11 cellular contexts compared by ENCODE assay signal in genomic region chr9:38048319-38048969, GRCh38. TPM values are rescaled to one million over a fixed set of nuclear protein-coding genes. Genes with fewer than 3 reads are reported as not detected.
DNase-seq lines count a peak whose midpoint lies in the region; ATAC-seq and TF ChIP-seq lines count a peak whose summit lies in the region.
"Had no signal": no experiment of that assay in that cellular context is flagged by ENCODE, and none has a peak within 500 bp of the region (broad histone marks: within the 10 kb centered on the region; RNA-seq: fewer than 3 reads in every experiment).

No MANE protein-coding gene starts in this region.

- no peak overlapping the region for H3K27ac Mint-ChIP-seq in activated T-helper 17 cell treated with anti-CD3 and anti-CD28 coated beads, Interleukin-2, amount 50 U/mL, for 72 hours
- H3K27ac Mint-ChIP-seq: stimulated activated memory B cell treated with anti-CD40 and anti-IgM and Interleukin-4, amounts not matched to agents 10 μg/mL and 1 μg/mL and 100 μg/mL, for 72 hours had no signal

- no peak overlapping the region for H2AFZ ChIP-seq in osteoblast (ENCODE audit: low read length)

- no peaks in the 10 kb centered on the region for H3K9me3 Mint-ChIP-seq in activated T-helper 17 cell treated with anti-CD3 and anti-CD28 coated beads, Interleukin-2, amount 50 U/mL, for 72 hours
- H3K9me3 Mint-ChIP-seq: stimulated activated memory B cell treated with anti-CD40 and anti-IgM and Interleukin-4, amounts not matched to agents 10 μg/mL and 1 μg/mL and 100 μg/mL, for 72 hours had no signal

- H3K27ac ChIP-seq in AG04450 (ENCODE audit: low read depth, low read length) (peak overlapping the region; percentile 97), SJSA1 (peak overlapping the region; percentile 93), esophagus muscularis mucosa (replicated peaks in 1 of 4) (peak overlapping the region; percentile 74 to 88 (median 80)), osteoblast (ENCODE audit: low read depth, low read length) (peak overlapping the region; percentile 91)

- CTCF ChIA-PET in AG04450 (lab: Charles Lee): interaction anchor here (0.9 to 1.3 kb wide), 3 partner anchors 40 to 134 kb away, joined by 3 to 4 read pairs (median 3); no protein-coding TSS in a partner anchor

- no peak for DNase-seq in AG04450 (ENCODE audit: low read depth, low spot score)
- no peak for DNase-seq in SJSA1 (ENCODE audit: low read depth in 1 of 2, low spot score in 2 of 2)
- DNase-seq in esophagus muscularis mucosa (ENCODE audit: extremely low spot score): no peak
- DNase-seq in osteoblast (ENCODE audit: insufficient read length, low spot score, missing footprints): no peak
- no peak for DNase-seq in NCI-H446 (lab: John Stamatoyannopoulos, UW)
- no peak for DNase-seq in NCI-H774 (lab: John Stamatoyannopoulos, UW)
- DNase-seq in RPMI8226: no peak
- DNase-seq: activated CD4-positive, alpha-beta T cell treated with anti-CD3 and anti-CD28 coated beads, Interleukin-2, amount 50 U/mL, for 1 hour; NCI-H1436 had no signal

- no peaks in the 10 kb centered on the region for H3K27me3 Mint-ChIP-seq in activated T-helper 17 cell treated with anti-CD3 and anti-CD28 coated beads, Interleukin-2, amount 50 U/mL, for 72 hours

- H3K79me2 ChIP-seq in osteoblast (ENCODE audit: insufficient read depth, low read length): peaks cover 65% of the 10 kb centered on the region

- POLR2A ChIA-PET in AG04450 (lab: Yijun Ruan, JAX): interaction anchor here (2.0 kb wide), 1 partner anchor 22 kb away, joined by 9 read pairs; no protein-coding TSS in a partner anchor

- no peak for ATAC-seq in activated T-helper 17 cell treated with anti-CD3 and anti-CD28 coated beads, Interleukin-2, amount 50 U/mL, for 72 hours (replicated peaks)
- ATAC-seq: stimulated activated memory B cell treated with anti-CD40 and anti-IgM and Interleukin-4, amounts not matched to agents 10 μg/mL and 1 μg/mL and 100 μg/mL, for 72 hours had no signal

- H3K36me3 ChIP-seq in SJSA1 (peaks cover 16% of the 10 kb centered on the region), esophagus muscularis mucosa (no peaks in the 10 kb centered on the region), osteoblast (ENCODE audit: insufficient read depth, low read length) (peaks cover 3% of the 10 kb centered on the region)

- no peak for TF ChIP-seq CTCF in AG04450 (IDR thresholded peaks at IDR 0.05; ENCODE audit: low read depth, low read length)
- no peak for TF ChIP-seq CTCF in esophagus muscularis mucosa (IDR thresholded peaks at IDR 0.05)
- no peak for TF ChIP-seq CTCF in osteoblast (IDR thresholded peaks at IDR 0.05; ENCODE audit: extremely low read depth, low read depth, low read length)

- H3K9me3 ChIP-seq in AG04450 (ENCODE audit: control insufficient read depth, insufficient read depth, low read length): no peaks in the 10 kb centered on the region
- no peaks in the 10 kb centered on the region for H3K9me3 ChIP-seq in SJSA1 (replicated peaks)
- no peaks in the 10 kb centered on the region for H3K9me3 ChIP-seq in esophagus muscularis mucosa
- H3K9me3 ChIP-seq in osteoblast (ENCODE audit: low read depth, low read length): no peaks in the 10 kb centered on the region

- H4K20me1 ChIP-seq in osteoblast (ENCODE audit: insufficient read depth, low read length): peaks cover 7% of the 10 kb centered on the region

- no peak for TF ChIP-seq EP300 in esophagus muscularis mucosa (IDR thresholded peaks at IDR 0.05)

- H3K4me3 ChIP-seq in AG04450 (ENCODE audit: low read depth, low read length) (peak overlapping the region; percentile 13; the same call in 1 of the 2 replicates), SJSA1 (no peak overlapping the region), esophagus muscularis mucosa (no peak overlapping the region), osteoblast (ENCODE audit: insufficient read depth, low read length) (no peak overlapping the region)

- no peak for TF ChIP-seq POLR2A in esophagus muscularis mucosa (IDR thresholded peaks at IDR 0.05; ENCODE audit: low read depth)

- no peaks in the 10 kb centered on the region for H3K36me3 Mint-ChIP-seq in activated T-helper 17 cell treated with anti-CD3 and anti-CD28 coated beads, Interleukin-2, amount 50 U/mL, for 72 hours (ENCODE audit: low read depth)
- H3K36me3 Mint-ChIP-seq: stimulated activated memory B cell treated with anti-CD40 and anti-IgM and Interleukin-4, amounts not matched to agents 10 μg/mL and 1 μg/mL and 100 μg/mL, for 72 hours had no signal

- H3K4me3 Mint-ChIP-seq in activated T-helper 17 cell treated with anti-CD3 and anti-CD28 coated beads, Interleukin-2, amount 50 U/mL, for 72 hours: no peak overlapping the region
- H3K4me3 Mint-ChIP-seq: stimulated activated memory B cell treated with anti-CD40 and anti-IgM and Interleukin-4, amounts not matched to agents 10 μg/mL and 1 μg/mL and 100 μg/mL, for 72 hours had no signal

- H3K4me1 ChIP-seq in SJSA1 (replicated peaks) (peaks cover 46% of the 10 kb centered on the region), esophagus muscularis mucosa (peaks cover 40 to 51% (median 46%) of the 10 kb centered on the region in 4 donors), osteoblast (ENCODE audit: insufficient read depth, low read length) (peaks cover 34% of the 10 kb centered on the region)

- 49% methylated on average over 4 of the region's 4 CpGs for WGBS in esophagus muscularis mucosa

- peak overlapping the region; percentile 75 for H3K4me2 ChIP-seq in osteoblast (ENCODE audit: insufficient read depth, low read length)

- H3K27me3 ChIP-seq in AG04450 (ENCODE audit: control insufficient read depth, insufficient read depth, low read length): no peaks in the 10 kb centered on the region
- H3K27me3 ChIP-seq in SJSA1 (replicated peaks): no peaks in the 10 kb centered on the region
- no peaks in the 10 kb centered on the region for H3K27me3 ChIP-seq in esophagus muscularis mucosa
- no peaks in the 10 kb centered on the region for H3K27me3 ChIP-seq in osteoblast (ENCODE audit: insufficient read depth, low read length)

- intact Hi-C loops in esophagus muscularis mucosa (cut with DNase I): no loop called here

- peaks cover 4% of the 10 kb centered on the region for H3K4me1 Mint-ChIP-seq in activated T-helper 17 cell treated with anti-CD3 and anti-CD28 coated beads, Interleukin-2, amount 50 U/mL, for 72 hours

RNA-seq across cellular contexts. Expression of gene SHB, which starts 20.6 kb away (rescaled TPM):
- 16.7 and 20.3 TPM in 2 replicates for polyA plus RNA-seq in AG04450 (2011; rRNA removed)
- 28.6 and 31.8 TPM in 2 replicates for polyA minus RNA-seq in AG04450 (2011; rRNA and poly(A)+ RNA removed)
- 12.1 and 19.3 TPM in 2 replicates for total RNA-seq in SJSA1 (2014; rRNA removed; shearing (Covaris generic))
- total RNA-seq in esophagus muscularis mucosa: 10 to 100 TPM; 16.6 to 21.2 (median 21.0) TPM
- 8.8 and 9.4 TPM in 2 replicates for total RNA-seq in osteoblast
- 1 to 10 TPM in 1 of 2 donors, under 1 TPM in 1; 0.95 to 1.7 TPM for total RNA-seq in activated T-helper 17 cell treated with anti-CD3 and anti-CD28 coated beads, Interleukin-2, amount 50 U/mL, for 72 hours
